12 cellular contexts compared by ENCODE assay signal in genomic region chr1:85225624-85226380, GRCh38. TPM values are rescaled to one million over a fixed set of nuclear protein-coding genes. Genes with fewer than 3 reads are reported as not detected.
DNase-seq lines count a peak whose midpoint lies in the region; ATAC-seq and TF ChIP-seq lines count a peak whose summit lies in the region.
"Had no signal": no experiment of that assay in that cellular context is flagged by ENCODE, and none has a peak within 500 bp of the region (broad histone marks: within the 10 kb centered on the region; RNA-seq: fewer than 3 reads in every experiment).

No MANE protein-coding gene starts in this region.

- H3K36me3 Mint-ChIP-seq in CD8-positive, alpha-beta memory T cell = no peaks in the 10 kb centered on the region
- no peaks in the 10 kb centered on the region for H3K36me3 Mint-ChIP-seq in nephron progenitor cell (ENCODE audit: low read depth)

- POLR2A ChIA-PET in CD8-positive, alpha-beta memory T cell (lab: Charles Lee) = no interaction called here

- CTCF ChIA-PET in CD8-positive, alpha-beta memory T cell (lab: Charles Lee) = no interaction called here

- peaks cover 4 to 7% of the 10 kb centered on the region in 2 donors for H3K27me3 Mint-ChIP-seq in CD8-positive, alpha-beta memory T cell
- H3K27me3 Mint-ChIP-seq in nephron progenitor cell (ENCODE audit: low read depth, poor library complexity) = no peaks in the 10 kb centered on the region

- no peak for DNase-seq in CD8-positive, alpha-beta memory T cell
- DNase-seq in NCI-H2029 (lab: John Stamatoyannopoulos, UW) (peak; percentile 52), nephron progenitor cell (no peak), left colon (no peak)
- DNase-seq: activated T-cell treated with anti-CD3 and anti-CD28 coated beads, Interleukin-2, amount 50 U/mL, for 48 hours; GDM1; posterior cingulate gyrus; substantia nigra had no signal

- H3K4me3 Mint-ChIP-seq in CD8-positive, alpha-beta memory T cell = no peak overlapping the region
- peak overlapping the region; percentile 40 for H3K4me3 Mint-ChIP-seq in nephron progenitor cell

- no peak for ATAC-seq in GM18517 (IDR thresholded peaks at IDR 0.05; ENCODE audit: unreplicated experiment)
- ATAC-seq in GM19463 (IDR thresholded peaks at IDR 0.05; ENCODE audit: unreplicated experiment) = no peak
- no peak for ATAC-seq in left colon
- ATAC-seq in GM18870 (IDR thresholded peaks at IDR 0.05; ENCODE audit: unreplicated experiment) = no peak

- intact Hi-C loops in left colon (cut with DNase I, micrococcal nuclease) = no loop called here

- H3K27me3 ChIP-seq in CD8-positive, alpha-beta memory T cell (ENCODE audit: insufficient read depth, low read length, poor library complexity, severe bottlenecking) = no peaks in the 10 kb centered on the region
- H3K27me3 ChIP-seq in endocrine pancreas (ENCODE audit: control insufficient read depth, insufficient read depth, low read length) = no peaks in the 10 kb centered on the region

- H3K4me1 ChIP-seq in CD8-positive, alpha-beta memory T cell (ENCODE audit: insufficient read depth, low read length) = no peaks in the 10 kb centered on the region
- H3K4me1 ChIP-seq in endocrine pancreas (ENCODE audit: control insufficient read depth, insufficient read depth, low read length) = peaks cover 3% of the 10 kb centered on the region

- H3K4me3 ChIP-seq in CD8-positive, alpha-beta memory T cell (ENCODE audit: low read length) = no peak overlapping the region
- peak overlapping the region; percentile 1 for H3K4me3 ChIP-seq in endocrine pancreas (ENCODE audit: control insufficient read depth, insufficient read depth, low read length)

- H3K4me1 Mint-ChIP-seq in CD8-positive, alpha-beta memory T cell = no peaks in the 10 kb centered on the region
- peaks cover 47% of the 10 kb centered on the region for H3K4me1 Mint-ChIP-seq in nephron progenitor cell

- no peaks in the 10 kb centered on the region for H3K36me3 ChIP-seq in CD8-positive, alpha-beta memory T cell (ENCODE audit: insufficient read depth, low read length)
- H3K36me3 ChIP-seq in endocrine pancreas (ENCODE audit: control insufficient read depth, insufficient read depth, low read length) = no peaks in the 10 kb centered on the region

- H3K9me3 ChIP-seq in CD8-positive, alpha-beta memory T cell (ENCODE audit: low read length) = no peaks in the 10 kb centered on the region
- H3K9me3 ChIP-seq in endocrine pancreas (ENCODE audit: control insufficient read depth, low read length) = no peaks in the 10 kb centered on the region

- H3K27ac ChIP-seq in CD8-positive, alpha-beta memory T cell (ENCODE audit: low read depth, low read length) = peak overlapping the region; percentile 45

- no peak for TF ChIP-seq CTCF in nephron progenitor cell (IDR thresholded peaks at IDR 0.05)

- H3K27ac Mint-ChIP-seq in CD8-positive, alpha-beta memory T cell = no peak overlapping the region
- H3K27ac Mint-ChIP-seq in nephron progenitor cell = peak overlapping the region; percentile 20

- no peaks in the 10 kb centered on the region for H3K9me3 Mint-ChIP-seq in CD8-positive, alpha-beta memory T cell
- no peaks in the 10 kb centered on the region for H3K9me3 Mint-ChIP-seq in nephron progenitor cell

- H3K9ac ChIP-seq in endocrine pancreas (ENCODE audit: control insufficient read depth, insufficient read depth, low read length) = no peak overlapping the region

RNA-seq across cellular contexts. Expression of gene SYDE2, which starts 25.0 kb away (rescaled TPM):
- total RNA-seq in CD8-positive, alpha-beta memory T cell = 1 to 10 TPM; 2.8 to 3.3 TPM
- 1.7 TPM for polyA plus RNA-seq in CD8-positive, alpha-beta memory T cell
- total RNA-seq in left colon = 10 to 100 TPM in 1 of 2 donors, 1 to 10 TPM in 1; 7.2 to 10.9 TPM

RNA-seq across cellular contexts. Expression of gene C1orf52, which starts 33.7 kb away (rescaled TPM):
- total RNA-seq in CD8-positive, alpha-beta memory T cell = 10 to 100 TPM; 27.7 to 29.3 TPM
- 22.1 TPM for polyA plus RNA-seq in CD8-positive, alpha-beta memory T cell
- total RNA-seq in left colon = 10 to 100 TPM; 17.4 to 20.3 TPM

RNA-seq across cellular contexts. Expression of gene BCL10, which starts 50.6 kb away (rescaled TPM):
- 10 to 100 TPM; 21.9 to 27.1 TPM for total RNA-seq in CD8-positive, alpha-beta memory T cell
- polyA plus RNA-seq in CD8-positive, alpha-beta memory T cell = 21.6 TPM
- 100 to 1,000 TPM; 108 to 115 TPM for total RNA-seq in left colon
